1 cellular context compared by ENCODE assay signal in genomic region chr16:84055801-84056634, GRCh38.
TF ChIP-seq lines count a peak whose summit lies in the region.

No MANE protein-coding gene starts in this region.

TF ChIP-seq in WTC11, 78 proteins besides CTCF, POLR2A, EP300 and RAD21 (continued from another document):
- TF ChIP-seq ZSCAN18 (CRISPR knock-in tag; IDR thresholded peaks at IDR 0.05) (no peak), ZBTB21 (CRISPR knock-in tag; IDR thresholded peaks at IDR 0.05; ENCODE audit: borderline replicate concordance) (no peak), ETV6 (CRISPR knock-in tag; IDR thresholded peaks at IDR 0.05) (no peak), NFATC4 (CRISPR knock-in tag; IDR thresholded peaks at IDR 0.05) (no peak), FOXP4 (CRISPR knock-in tag; IDR thresholded peaks at IDR 0.05) (no peak), CDX4 (CRISPR knock-in tag; IDR thresholded peaks at IDR 0.05; ENCODE audit: borderline replicate concordance) (no peak), FOXK1 (CRISPR knock-in tag; IDR thresholded peaks at IDR 0.05) (no peak)
- TF ChIP-seq, protein P1, sequence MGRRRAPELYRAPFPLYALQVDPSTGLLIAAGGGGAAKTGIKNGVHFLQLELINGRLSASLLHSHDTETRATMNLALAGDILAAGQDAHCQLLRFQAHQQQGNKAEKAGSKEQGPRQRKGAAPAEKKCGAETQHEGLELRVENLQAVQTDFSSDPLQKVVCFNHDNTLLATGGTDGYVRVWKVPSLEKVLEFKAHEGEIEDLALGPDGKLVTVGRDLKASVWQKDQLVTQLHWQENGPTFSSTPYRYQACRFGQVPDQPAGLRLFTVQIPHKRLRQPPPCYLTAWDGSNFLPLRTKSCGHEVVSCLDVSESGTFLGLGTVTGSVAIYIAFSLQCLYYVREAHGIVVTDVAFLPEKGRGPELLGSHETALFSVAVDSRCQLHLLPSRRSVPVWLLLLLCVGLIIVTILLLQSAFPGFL (CRISPR knock-in tag; IDR thresholded peaks at IDR 0.05; ENCODE audit: borderline replicate concordance), result no peak
- TF ChIP-seq, protein P2, sequence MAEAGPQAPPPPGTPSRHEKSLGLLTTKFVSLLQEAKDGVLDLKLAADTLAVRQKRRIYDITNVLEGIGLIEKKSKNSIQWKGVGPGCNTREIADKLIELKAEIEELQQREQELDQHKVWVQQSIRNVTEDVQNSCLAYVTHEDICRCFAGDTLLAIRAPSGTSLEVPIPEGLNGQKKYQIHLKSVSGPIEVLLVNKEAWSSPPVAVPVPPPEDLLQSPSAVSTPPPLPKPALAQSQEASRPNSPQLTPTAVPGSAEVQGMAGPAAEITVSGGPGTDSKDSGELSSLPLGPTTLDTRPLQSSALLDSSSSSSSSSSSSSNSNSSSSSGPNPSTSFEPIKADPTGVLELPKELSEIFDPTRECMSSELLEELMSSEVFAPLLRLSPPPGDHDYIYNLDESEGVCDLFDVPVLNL (CRISPR knock-in tag; IDR thresholded peaks at IDR 0.05; ENCODE audit: borderline replicate concordance, low read depth), result no peak
- TF ChIP-seq, protein P3, sequence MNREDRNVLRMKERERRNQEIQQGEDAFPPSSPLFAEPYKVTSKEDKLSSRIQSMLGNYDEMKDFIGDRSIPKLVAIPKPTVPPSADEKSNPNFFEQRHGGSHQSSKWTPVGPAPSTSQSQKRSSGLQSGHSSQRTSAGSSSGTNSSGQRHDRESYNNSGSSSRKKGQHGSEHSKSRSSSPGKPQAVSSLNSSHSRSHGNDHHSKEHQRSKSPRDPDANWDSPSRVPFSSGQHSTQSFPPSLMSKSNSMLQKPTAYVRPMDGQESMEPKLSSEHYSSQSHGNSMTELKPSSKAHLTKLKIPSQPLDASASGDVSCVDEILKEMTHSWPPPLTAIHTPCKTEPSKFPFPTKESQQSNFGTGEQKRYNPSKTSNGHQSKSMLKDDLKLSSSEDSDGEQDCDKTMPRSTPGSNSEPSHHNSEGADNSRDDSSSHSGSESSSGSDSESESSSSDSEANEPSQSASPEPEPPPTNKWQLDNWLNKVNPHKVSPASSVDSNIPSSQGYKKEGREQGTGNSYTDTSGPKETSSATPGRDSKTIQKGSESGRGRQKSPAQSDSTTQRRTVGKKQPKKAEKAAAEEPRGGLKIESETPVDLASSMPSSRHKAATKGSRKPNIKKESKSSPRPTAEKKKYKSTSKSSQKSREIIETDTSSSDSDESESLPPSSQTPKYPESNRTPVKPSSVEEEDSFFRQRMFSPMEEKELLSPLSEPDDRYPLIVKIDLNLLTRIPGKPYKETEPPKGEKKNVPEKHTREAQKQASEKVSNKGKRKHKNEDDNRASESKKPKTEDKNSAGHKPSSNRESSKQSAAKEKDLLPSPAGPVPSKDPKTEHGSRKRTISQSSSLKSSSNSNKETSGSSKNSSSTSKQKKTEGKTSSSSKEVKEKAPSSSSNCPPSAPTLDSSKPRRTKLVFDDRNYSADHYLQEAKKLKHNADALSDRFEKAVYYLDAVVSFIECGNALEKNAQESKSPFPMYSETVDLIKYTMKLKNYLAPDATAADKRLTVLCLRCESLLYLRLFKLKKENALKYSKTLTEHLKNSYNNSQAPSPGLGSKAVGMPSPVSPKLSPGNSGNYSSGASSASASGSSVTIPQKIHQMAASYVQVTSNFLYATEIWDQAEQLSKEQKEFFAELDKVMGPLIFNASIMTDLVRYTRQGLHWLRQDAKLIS (CRISPR knock-in tag; IDR thresholded peaks at IDR 0.05; ENCODE audit: borderline replicate concordance), result no peak
